ENCODE assay signal across 8 cellular contexts in the genomic region with DNA sequence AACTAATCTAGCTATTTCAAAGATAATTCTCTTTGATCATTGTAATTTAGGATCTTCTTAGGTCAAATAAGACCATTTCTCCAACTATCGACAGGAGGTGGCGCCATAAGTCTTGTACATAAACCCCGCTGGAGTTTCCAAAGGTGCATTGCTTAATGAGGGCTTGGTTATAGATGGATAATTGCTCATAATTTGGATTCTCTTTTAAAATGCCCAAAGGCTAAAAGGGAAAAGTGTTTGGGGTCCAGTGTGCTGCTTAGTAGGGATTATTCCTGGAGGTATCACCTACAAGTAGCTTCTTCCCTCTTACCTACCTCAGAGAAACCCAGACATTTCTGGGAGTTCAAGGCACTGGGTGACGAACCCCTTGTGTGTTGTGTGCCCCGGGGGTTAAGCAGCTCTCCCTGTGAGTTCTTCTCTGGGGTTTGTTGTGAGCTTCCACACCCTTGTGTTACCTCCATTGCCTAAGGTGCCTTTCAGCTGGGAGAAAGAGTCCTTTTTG.
DNase-seq lines count a peak whose midpoint lies in the region; ATAC-seq lines count a peak whose summit lies in the region.

No MANE protein-coding gene starts in this region.

- peak overlapping the region; percentile 99 for H3K27ac Mint-ChIP-seq in central memory CD8-positive, alpha-beta T cell (ENCODE audit: low read depth)

- no peaks in the 10 kb centered on the region for H3K27me3 Mint-ChIP-seq in central memory CD8-positive, alpha-beta T cell

- H3K4me3 Mint-ChIP-seq in central memory CD8-positive, alpha-beta T cell = peak overlapping the region; percentile 95

- peaks cover 36% of the 10 kb centered on the region for H3K4me1 Mint-ChIP-seq in central memory CD8-positive, alpha-beta T cell

- in situ Hi-C loops in ACHN (cut with HindIII; ENCODE audit: low pct_ligation_motif_present, low pct_unique_long_range_greater_than_20kb, low sequenced_read_pairs) = no loop called here

- no peaks in the 10 kb centered on the region for H3K9me3 Mint-ChIP-seq in central memory CD8-positive, alpha-beta T cell

- DNase-seq in ACHN (peak; percentile 92), NCI-H2227 treated with DMSO at 0.1 percent for 48 hours (lab: John Stamatoyannopoulos, UW) (peak; percentile 64), kidney tubule cell (ENCODE audit: low spot score) (peak; percentile 84)
- DNase-seq in activated CD4-positive, CD25-positive, alpha-beta regulatory T cell (lab: John Stamatoyannopoulos, UW) = peak; percentile 30 to 64 (median 46)
- peak; percentile 57 to 68 for DNase-seq in central memory CD8-positive, alpha-beta T cell (ENCODE audit: low spot score in 2 of 2)
- DNase-seq in stimulated activated CD4-positive, alpha-beta T cell treated with anti-CD3 and anti-CD28 coated beads, Interleukin-1b, Interleukin-23, amount 100 ng/mL, for 48 hours = peak; percentile 72

- H3K36me3 Mint-ChIP-seq in central memory CD8-positive, alpha-beta T cell (ENCODE audit: insufficient read depth) = peaks cover 9% of the 10 kb centered on the region

- ATAC-seq in GM18858 (IDR thresholded peaks at IDR 0.05; ENCODE audit: unreplicated experiment) (peak; percentile 36), HG03139 (IDR thresholded peaks at IDR 0.05; ENCODE audit: unreplicated experiment) (peak; percentile 53)
- peak; percentile 74 for ATAC-seq in central memory CD8-positive, alpha-beta T cell (replicated peaks; ENCODE audit: extremely low read depth, poor library complexity, severe bottlenecking)

Comparison
In these comparisons a context has a peak if more than half of its experiments do, and no peak if none do; other contexts are left out.
1. Peak in every context shown above with its lines: DNase-seq and ATAC-seq.